In the genomic region with DNA sequence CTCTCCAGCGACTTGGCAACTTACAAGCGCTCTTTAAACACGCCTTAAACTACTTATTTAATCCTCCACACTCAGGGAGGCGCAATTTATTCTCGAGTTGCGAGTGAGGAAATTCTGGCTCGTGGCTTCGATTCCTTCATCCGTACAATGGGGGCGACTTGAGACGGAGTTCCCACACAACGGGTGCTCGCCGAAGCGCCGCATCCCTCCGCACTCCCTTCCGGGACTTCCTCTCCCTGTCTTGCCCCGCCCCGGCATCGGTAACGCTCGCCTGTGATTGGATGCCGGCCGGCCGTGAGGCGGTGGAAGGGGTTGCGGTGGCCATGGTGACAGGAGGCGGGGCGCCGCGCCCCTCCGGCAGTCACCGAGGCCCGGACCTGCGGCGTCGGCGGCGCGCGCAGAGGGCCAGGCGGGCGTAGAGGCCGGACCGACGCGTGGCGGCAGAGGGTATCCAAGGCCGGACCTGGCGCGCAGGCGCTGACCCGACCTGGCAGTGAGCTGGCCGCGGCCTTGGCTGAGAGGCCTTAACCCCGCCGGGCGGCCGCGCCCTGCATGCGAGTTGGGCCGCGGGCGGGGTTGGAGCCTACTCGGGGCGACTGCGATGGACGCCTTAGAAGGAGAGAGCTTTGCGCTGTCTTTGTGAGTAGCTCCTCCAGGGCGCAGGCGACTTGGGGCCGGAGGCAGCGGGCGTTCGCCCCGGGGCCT, we compare ENCODE assay signal across 1 cellular context.
A peak's percentile ranks its signal among the peaks of the same experiment; 100 is the strongest.
TF ChIP-seq lines count a peak whose summit lies in the region.

A gene (plus strand): TSS at position 493 of the 705 bp plus-strand sequence. CDS start 109 bp downstream, at position 602.

TF ChIP-seq in K562, 482 proteins besides CTCF, POLR2A, EP300 and RAD21 (continued from another document and continues in another):
- peak; percentile 90 for TF ChIP-seq ETV1 (tag; conservative IDR thresholded peaks at IDR 0.05; ENCODE audit: low read depth)
- no peak for TF ChIP-seq NUFIP1 (IDR thresholded peaks at IDR 0.05; ENCODE audit: partially characterized antibody)
- TF ChIP-seq HSF4 (CRISPR knock-in tag; IDR thresholded peaks at IDR 0.05; ENCODE audit: borderline replicate concordance) = no peak
- TF ChIP-seq, protein P1, sequence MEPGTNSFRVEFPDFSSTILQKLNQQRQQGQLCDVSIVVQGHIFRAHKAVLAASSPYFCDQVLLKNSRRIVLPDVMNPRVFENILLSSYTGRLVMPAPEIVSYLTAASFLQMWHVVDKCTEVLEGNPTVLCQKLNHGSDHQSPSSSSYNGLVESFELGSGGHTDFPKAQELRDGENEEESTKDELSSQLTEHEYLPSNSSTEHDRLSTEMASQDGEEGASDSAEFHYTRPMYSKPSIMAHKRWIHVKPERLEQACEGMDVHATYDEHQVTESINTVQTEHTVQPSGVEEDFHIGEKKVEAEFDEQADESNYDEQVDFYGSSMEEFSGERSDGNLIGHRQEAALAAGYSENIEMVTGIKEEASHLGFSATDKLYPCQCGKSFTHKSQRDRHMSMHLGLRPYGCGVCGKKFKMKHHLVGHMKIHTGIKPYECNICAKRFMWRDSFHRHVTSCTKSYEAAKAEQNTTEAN (CRISPR knock-in tag; IDR thresholded peaks at IDR 0.05) = no peak
- TF ChIP-seq ZBTB7A (IDR thresholded peaks at IDR 0.05; ENCODE audit: borderline replicate concordance, control insufficient read depth, low read depth, low read length) = peak; percentile 71; the same call in 1 of the 2 replicates
- TF ChIP-seq, protein P2, sequence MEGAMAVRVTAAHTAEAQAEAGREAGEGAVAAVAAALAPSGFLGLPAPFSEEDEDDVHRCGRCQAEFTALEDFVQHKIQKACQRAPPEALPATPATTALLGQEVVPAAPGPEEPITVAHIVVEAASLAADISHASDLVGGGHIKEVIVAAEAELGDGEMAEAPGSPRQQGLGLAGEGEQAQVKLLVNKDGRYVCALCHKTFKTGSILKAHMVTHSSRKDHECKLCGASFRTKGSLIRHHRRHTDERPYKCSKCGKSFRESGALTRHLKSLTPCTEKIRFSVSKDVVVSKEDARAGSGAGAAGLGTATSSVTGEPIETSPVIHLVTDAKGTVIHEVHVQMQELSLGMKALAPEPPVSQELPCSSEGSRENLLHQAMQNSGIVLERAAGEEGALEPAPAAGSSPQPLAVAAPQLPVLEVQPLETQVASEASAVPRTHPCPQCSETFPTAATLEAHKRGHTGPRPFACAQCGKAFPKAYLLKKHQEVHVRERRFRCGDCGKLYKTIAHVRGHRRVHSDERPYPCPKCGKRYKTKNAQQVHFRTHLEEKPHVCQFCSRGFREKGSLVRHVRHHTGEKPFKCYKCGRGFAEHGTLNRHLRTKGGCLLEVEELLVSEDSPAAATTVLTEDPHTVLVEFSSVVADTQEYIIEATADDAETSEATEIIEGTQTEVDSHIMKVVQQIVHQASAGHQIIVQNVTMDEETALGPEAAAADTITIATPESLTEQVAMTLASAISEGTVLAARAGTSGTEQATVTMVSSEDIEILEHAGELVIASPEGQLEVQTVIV (CRISPR knock-in tag; IDR thresholded peaks at IDR 0.05; ENCODE audit: borderline replicate concordance) = no peak
- no peak for TF ChIP-seq MTA2 (IDR thresholded peaks at IDR 0.05; ENCODE audit: low read depth)
- TF ChIP-seq, protein P3, sequence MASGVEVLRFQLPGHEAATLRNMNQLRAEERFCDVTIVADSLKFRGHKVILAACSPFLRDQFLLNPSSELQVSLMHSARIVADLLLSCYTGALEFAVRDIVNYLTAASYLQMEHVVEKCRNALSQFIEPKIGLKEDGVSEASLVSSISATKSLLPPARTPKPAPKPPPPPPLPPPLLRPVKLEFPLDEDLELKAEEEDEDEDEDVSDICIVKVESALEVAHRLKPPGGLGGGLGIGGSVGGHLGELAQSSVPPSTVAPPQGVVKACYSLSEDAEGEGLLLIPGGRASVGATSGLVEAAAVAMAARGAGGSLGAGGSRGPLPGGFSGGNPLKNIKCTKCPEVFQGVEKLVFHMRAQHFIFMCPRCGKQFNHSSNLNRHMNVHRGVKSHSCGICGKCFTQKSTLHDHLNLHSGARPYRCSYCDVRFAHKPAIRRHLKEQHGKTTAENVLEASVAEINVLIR (CRISPR knock-in tag; IDR thresholded peaks at IDR 0.05) = no peak
- TF ChIP-seq, protein P4, sequence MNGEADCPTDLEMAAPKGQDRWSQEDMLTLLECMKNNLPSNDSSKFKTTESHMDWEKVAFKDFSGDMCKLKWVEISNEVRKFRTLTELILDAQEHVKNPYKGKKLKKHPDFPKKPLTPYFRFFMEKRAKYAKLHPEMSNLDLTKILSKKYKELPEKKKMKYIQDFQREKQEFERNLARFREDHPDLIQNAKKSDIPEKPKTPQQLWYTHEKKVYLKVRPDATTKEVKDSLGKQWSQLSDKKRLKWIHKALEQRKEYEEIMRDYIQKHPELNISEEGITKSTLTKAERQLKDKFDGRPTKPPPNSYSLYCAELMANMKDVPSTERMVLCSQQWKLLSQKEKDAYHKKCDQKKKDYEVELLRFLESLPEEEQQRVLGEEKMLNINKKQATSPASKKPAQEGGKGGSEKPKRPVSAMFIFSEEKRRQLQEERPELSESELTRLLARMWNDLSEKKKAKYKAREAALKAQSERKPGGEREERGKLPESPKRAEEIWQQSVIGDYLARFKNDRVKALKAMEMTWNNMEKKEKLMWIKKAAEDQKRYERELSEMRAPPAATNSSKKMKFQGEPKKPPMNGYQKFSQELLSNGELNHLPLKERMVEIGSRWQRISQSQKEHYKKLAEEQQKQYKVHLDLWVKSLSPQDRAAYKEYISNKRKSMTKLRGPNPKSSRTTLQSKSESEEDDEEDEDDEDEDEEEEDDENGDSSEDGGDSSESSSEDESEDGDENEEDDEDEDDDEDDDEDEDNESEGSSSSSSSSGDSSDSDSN (IDR thresholded peaks at IDR 0.05; ENCODE audit: borderline replicate concordance in 1 of 2, low read depth in 2 of 2, low read length in 2 of 2) = peak; percentile 28 to 49; a peak in 1 of 4 replicates
- TF ChIP-seq SIN3B (IDR thresholded peaks at IDR 0.05; ENCODE audit: low read depth) = no peak
- 0 out of 2 replicates have a peak, but pooled peaks have one; percentile 9 for TF ChIP-seq SMARCE1 (IDR thresholded peaks at IDR 0.05)
- peak; percentile 90 for TF ChIP-seq RBM25 (IDR thresholded peaks at IDR 0.05; ENCODE audit: low read depth, low read length, severe bottlenecking)
- peak; percentile 35; the same call in 1 of the 2 replicates for TF ChIP-seq C11orf30 (IDR thresholded peaks at IDR 0.05; ENCODE audit: low read depth)
- TF ChIP-seq CREM (IDR thresholded peaks at IDR 0.05; ENCODE audit: low read depth) = peak; percentile 71
- TF ChIP-seq TEAD1 (CRISPR knock-in tag; IDR thresholded peaks at IDR 0.05) = peak; percentile 27 to 59; a peak in 1 of 4 replicates
- peak; percentile 88 for TF ChIP-seq L3MBTL2 (IDR thresholded peaks at IDR 0.05)
- TF ChIP-seq, protein P5, sequence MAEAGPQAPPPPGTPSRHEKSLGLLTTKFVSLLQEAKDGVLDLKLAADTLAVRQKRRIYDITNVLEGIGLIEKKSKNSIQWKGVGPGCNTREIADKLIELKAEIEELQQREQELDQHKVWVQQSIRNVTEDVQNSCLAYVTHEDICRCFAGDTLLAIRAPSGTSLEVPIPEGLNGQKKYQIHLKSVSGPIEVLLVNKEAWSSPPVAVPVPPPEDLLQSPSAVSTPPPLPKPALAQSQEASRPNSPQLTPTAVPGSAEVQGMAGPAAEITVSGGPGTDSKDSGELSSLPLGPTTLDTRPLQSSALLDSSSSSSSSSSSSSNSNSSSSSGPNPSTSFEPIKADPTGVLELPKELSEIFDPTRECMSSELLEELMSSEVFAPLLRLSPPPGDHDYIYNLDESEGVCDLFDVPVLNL (CRISPR knock-in tag; IDR thresholded peaks at IDR 0.05; ENCODE audit: low read depth) = no peak
- no peak for TF ChIP-seq SAFB2 (IDR thresholded peaks at IDR 0.05; ENCODE audit: borderline replicate concordance, low read depth, low read length, severe bottlenecking)
- peak; percentile 30; the same call in 1 of the 2 replicates for TF ChIP-seq CBX1 (IDR thresholded peaks at IDR 0.05; ENCODE audit: low read depth)
- peak in 1 of 3 experiments; percentile 40 for TF ChIP-seq YY1 (IDR thresholded peaks at IDR 0.05; ENCODE audit: borderline replicate concordance in 1 of 3, control insufficient read depth in 1 of 3, extremely low read depth in 1 of 3, insufficient read depth in 3 of 3, insufficient read length in 1 of 3, insufficient replicate concordance in 2 of 3, low read depth in 1 of 3, low read length in 2 of 3)
- TF ChIP-seq ARHGAP35 (IDR thresholded peaks at IDR 0.05; ENCODE audit: partially characterized antibody) = no peak
- no peak for TF ChIP-seq ZC3H11A (IDR thresholded peaks at IDR 0.05; ENCODE audit: low read depth, low read length)
- TF ChIP-seq BCL6 (CRISPR knock-in tag; IDR thresholded peaks at IDR 0.05) = no peak
- TF ChIP-seq TARDBP (IDR thresholded peaks at IDR 0.05) = peak; percentile 61; the same call in 1 of the 2 replicates
- TF ChIP-seq NR3C1 (CRISPR knock-in tag; IDR thresholded peaks at IDR 0.05) = no peak
- TF ChIP-seq, protein P6, sequence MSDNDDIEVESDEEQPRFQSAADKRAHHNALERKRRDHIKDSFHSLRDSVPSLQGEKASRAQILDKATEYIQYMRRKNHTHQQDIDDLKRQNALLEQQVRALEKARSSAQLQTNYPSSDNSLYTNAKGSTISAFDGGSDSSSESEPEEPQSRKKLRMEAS (CRISPR knock-in tag; IDR thresholded peaks at IDR 0.05) = peak; percentile 64; the same call in 1 of the 2 replicates
- TF ChIP-seq, protein P7, sequence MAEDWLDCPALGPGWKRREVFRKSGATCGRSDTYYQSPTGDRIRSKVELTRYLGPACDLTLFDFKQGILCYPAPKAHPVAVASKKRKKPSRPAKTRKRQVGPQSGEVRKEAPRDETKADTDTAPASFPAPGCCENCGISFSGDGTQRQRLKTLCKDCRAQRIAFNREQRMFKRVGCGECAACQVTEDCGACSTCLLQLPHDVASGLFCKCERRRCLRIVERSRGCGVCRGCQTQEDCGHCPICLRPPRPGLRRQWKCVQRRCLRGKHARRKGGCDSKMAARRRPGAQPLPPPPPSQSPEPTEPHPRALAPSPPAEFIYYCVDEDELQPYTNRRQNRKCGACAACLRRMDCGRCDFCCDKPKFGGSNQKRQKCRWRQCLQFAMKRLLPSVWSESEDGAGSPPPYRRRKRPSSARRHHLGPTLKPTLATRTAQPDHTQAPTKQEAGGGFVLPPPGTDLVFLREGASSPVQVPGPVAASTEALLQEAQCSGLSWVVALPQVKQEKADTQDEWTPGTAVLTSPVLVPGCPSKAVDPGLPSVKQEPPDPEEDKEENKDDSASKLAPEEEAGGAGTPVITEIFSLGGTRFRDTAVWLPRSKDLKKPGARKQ (CRISPR knock-in tag; IDR thresholded peaks at IDR 0.05) = no peak
- TF ChIP-seq, protein P8, sequence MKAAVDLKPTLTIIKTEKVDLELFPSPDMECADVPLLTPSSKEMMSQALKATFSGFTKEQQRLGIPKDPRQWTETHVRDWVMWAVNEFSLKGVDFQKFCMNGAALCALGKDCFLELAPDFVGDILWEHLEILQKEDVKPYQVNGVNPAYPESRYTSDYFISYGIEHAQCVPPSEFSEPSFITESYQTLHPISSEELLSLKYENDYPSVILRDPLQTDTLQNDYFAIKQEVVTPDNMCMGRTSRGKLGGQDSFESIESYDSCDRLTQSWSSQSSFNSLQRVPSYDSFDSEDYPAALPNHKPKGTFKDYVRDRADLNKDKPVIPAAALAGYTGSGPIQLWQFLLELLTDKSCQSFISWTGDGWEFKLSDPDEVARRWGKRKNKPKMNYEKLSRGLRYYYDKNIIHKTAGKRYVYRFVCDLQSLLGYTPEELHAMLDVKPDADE (conservative IDR thresholded peaks at IDR 0.05; ENCODE audit: control insufficient read depth, low read depth, low read length) = 0 out of 2 replicates have a peak, but pooled peaks have one; percentile 19
- peak; percentile 93 to 94 for TF ChIP-seq NRF1 (conservative IDR thresholded peaks at IDR 0.05 in 1 of 2, IDR thresholded peaks at IDR 0.05 in 1 of 2)
- peak; percentile 67; the same call in 1 of the 2 replicates for TF ChIP-seq HDAC2 (IDR thresholded peaks at IDR 0.05)
- no peak for TF ChIP-seq ZNF140 (CRISPR knock-in tag; IDR thresholded peaks at IDR 0.05)
- TF ChIP-seq ZBTB17 (CRISPR knock-in tag; IDR thresholded peaks at IDR 0.05) = peak; percentile 38; the same call in 1 of the 2 replicates
- no peak for TF ChIP-seq CCAR2 (IDR thresholded peaks at IDR 0.05; ENCODE audit: low read depth, low read length)
- no peak for TF ChIP-seq ZNF311 (CRISPR knock-in tag; IDR thresholded peaks at IDR 0.05)
- no peak; the same call in none of the 2 replicates for TF ChIP-seq CREB1 (IDR thresholded peaks at IDR 0.05)
- TF ChIP-seq CREB1 (CRISPR knock-in tag; IDR thresholded peaks at IDR 0.05) = peak; percentile 86
- peak; percentile 33; the same call in 1 of the 2 replicates for TF ChIP-seq PML (IDR thresholded peaks at IDR 0.05; ENCODE audit: low read length)
- TF ChIP-seq GTF2F1 (IDR thresholded peaks at IDR 0.05; ENCODE audit: low read depth, low read length) = 0 out of 2 replicates have a peak, but pooled peaks have one; percentile 28
- peak; percentile 65; the same call in 1 of the 2 replicates for TF ChIP-seq RB1 (IDR thresholded peaks at IDR 0.05; ENCODE audit: low read depth)
- TF ChIP-seq ETV5 (CRISPR knock-in tag; IDR thresholded peaks at IDR 0.05; ENCODE audit: low read depth) = peak; percentile 66; the same call in 1 of the 2 replicates
- no peak for TF ChIP-seq ASH1L (IDR thresholded peaks at IDR 0.05; ENCODE audit: borderline replicate concordance, low read depth, partially characterized antibody)
- TF ChIP-seq, protein P9, sequence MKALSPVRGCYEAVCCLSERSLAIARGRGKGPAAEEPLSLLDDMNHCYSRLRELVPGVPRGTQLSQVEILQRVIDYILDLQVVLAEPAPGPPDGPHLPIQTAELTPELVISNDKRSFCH (CRISPR knock-in tag; IDR thresholded peaks at IDR 0.05) = no peak
- TF ChIP-seq, protein P9 (tag; IDR thresholded peaks at IDR 0.05) = peak; percentile 75; the same call in 1 of the 2 replicates
- TF ChIP-seq, protein P10, sequence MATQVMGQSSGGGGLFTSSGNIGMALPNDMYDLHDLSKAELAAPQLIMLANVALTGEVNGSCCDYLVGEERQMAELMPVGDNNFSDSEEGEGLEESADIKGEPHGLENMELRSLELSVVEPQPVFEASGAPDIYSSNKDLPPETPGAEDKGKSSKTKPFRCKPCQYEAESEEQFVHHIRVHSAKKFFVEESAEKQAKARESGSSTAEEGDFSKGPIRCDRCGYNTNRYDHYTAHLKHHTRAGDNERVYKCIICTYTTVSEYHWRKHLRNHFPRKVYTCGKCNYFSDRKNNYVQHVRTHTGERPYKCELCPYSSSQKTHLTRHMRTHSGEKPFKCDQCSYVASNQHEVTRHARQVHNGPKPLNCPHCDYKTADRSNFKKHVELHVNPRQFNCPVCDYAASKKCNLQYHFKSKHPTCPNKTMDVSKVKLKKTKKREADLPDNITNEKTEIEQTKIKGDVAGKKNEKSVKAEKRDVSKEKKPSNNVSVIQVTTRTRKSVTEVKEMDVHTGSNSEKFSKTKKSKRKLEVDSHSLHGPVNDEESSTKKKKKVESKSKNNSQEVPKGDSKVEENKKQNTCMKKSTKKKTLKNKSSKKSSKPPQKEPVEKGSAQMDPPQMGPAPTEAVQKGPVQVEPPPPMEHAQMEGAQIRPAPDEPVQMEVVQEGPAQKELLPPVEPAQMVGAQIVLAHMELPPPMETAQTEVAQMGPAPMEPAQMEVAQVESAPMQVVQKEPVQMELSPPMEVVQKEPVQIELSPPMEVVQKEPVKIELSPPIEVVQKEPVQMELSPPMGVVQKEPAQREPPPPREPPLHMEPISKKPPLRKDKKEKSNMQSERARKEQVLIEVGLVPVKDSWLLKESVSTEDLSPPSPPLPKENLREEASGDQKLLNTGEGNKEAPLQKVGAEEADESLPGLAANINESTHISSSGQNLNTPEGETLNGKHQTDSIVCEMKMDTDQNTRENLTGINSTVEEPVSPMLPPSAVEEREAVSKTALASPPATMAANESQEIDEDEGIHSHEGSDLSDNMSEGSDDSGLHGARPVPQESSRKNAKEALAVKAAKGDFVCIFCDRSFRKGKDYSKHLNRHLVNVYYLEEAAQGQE (CRISPR knock-in tag; IDR thresholded peaks at IDR 0.05; ENCODE audit: low read depth) = no peak
- no peak for TF ChIP-seq PHB2 (IDR thresholded peaks at IDR 0.05; ENCODE audit: low read depth)
